1 cellular context compared by ENCODE assay signal in the genomic region with DNA sequence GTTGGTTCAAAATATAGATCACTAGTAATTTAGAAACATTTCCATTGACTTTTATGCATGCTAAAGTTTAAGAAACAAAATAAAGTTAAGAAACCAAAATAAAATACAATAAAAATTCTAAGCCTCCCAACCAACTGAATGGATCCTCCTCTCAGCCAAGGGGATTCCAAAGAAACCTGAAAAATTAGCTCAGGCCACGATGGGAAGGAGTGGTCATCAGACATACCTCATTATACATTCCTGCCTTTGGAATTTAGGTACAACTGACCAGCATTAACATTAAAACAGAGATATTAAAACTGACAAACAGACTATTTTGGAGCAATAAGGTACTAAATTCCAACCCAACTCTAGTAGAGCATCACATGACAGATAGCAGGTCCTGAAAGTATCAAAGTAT.
TF ChIP-seq lines count a peak whose summit lies in the region.

No MANE protein-coding gene starts in this region.

TF ChIP-seq in H1, 55 proteins besides CTCF, POLR2A, EP300 and RAD21:
- TF ChIP-seq PHF8 (conservative IDR thresholded peaks at IDR 0.05; ENCODE audit: low read depth, low read length) (no peak), SP1 (IDR thresholded peaks at IDR 0.05; ENCODE audit: low read depth, low read length) (no peak), ASH2L (IDR thresholded peaks at IDR 0.05; ENCODE audit: low read length) (no peak)
